In the genomic region with DNA sequence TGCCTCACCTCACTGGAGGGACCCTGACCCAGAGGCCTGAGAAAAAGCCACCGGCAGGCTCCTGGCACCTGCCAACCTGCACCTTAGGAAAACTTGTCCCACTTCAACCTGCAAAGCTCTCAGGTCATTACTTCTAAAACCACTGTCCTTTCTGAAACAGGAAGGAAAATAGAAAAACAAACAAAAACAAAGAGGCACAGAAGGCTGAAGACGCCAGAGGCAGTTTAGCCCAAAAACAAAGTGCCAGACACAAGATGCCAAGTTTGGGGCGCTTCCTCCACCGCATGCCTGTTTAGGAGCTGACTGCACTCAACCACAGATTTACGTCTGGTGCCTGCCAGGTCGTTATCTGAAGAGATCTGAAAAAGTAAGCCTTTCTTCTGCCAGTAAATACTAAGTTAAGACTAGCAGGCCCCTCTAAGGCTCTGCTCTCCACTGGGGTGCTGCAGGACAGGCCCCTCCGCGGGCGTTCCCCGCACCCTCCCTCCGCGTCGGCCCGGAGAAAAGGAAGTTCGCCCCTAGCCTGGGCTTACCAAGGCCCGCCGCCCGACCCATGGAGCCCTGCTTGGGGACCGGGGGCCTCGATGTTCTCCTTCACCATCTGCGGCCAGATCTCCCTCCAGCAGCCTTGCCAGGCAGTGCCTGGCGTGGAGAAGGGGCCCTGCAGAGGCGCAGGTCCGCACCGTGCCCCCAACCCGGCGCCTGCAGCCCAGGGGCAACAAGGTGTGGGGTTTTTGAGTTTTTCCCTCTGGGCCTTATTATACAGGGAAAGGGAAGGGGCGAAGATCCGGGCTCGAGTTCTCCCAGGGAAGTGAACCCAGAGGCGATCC, we compare ENCODE assay signal across 9 cellular contexts. TPM values are rescaled to one million over a fixed set of nuclear protein-coding genes. Genes with fewer than 3 reads are reported as not detected.
DNase-seq lines count a peak whose midpoint lies in the region; ATAC-seq, FAIRE-seq and TF ChIP-seq lines count a peak whose summit lies in the region.
"Had no signal": no experiment of that assay in that cellular context is flagged by ENCODE, and none has a peak within 500 bp of the region (broad histone marks: within the 10 kb centered on the region; RNA-seq: fewer than 3 reads in every experiment).

No MANE protein-coding gene starts in this region.

- no peaks in the 10 kb centered on the region for H3K4me1 ChIP-seq in colonic mucosa
- H3K4me1 ChIP-seq in mononuclear cell (ENCODE audit: insufficient read depth, low read length), result peaks cover 11% of the 10 kb centered on the region

- intact Hi-C loops in CD14-positive monocyte (cut with micrococcal nuclease) (no loop called here), colonic mucosa (cut with DNase I) (no loop called here)

- no peaks in the 10 kb centered on the region for H3K36me3 ChIP-seq in colonic mucosa
- H3K36me3 ChIP-seq: neutrophil had no signal

- TF ChIP-seq CTCF in CD14-positive monocyte (IDR thresholded peaks at IDR 0.05), result no peak
- TF ChIP-seq CTCF in colonic mucosa (IDR thresholded peaks at IDR 0.05), result no peak

- H3K27ac ChIP-seq in colonic mucosa, result no peak overlapping the region
- H3K27ac ChIP-seq: neutrophil had no signal

- peak overlapping the region in 1 of 2 donors; percentile 24 for H3K9ac ChIP-seq in colonic mucosa (ENCODE audit: low read depth in 2 of 2, low read length in 2 of 2)

- H3K4me3 ChIP-seq in colonic mucosa (peak overlapping the region; percentile 74), mononuclear cell (ENCODE audit: low read length) (peak overlapping the region; percentile 44)

- H3K4me3 Mint-ChIP-seq in CD14-positive monocyte, result peak overlapping the region; percentile 58 to 68

- ATAC-seq in GM21515 (IDR thresholded peaks at IDR 0.05; ENCODE audit: unreplicated experiment), result peak; percentile 30

- peaks cover 8% of the 10 kb centered on the region for H3K4me1 Mint-ChIP-seq in CD14-positive monocyte

- DNase-seq in CD14-positive monocyte (ENCODE audit: low spot score) (no peak), RPMI7951 (ENCODE audit: low read depth) (peak; percentile 42), colonic mucosa (no peak), Ammon's horn (ENCODE audit: low spot score) (no peak), dermis blood vessel endothelial cell (no peak), RCC 7860 (ENCODE audit: low spot score) (no peak)

- H3K27me3 ChIP-seq in colonic mucosa, result no peaks in the 10 kb centered on the region
- peaks cover 26% of the 10 kb centered on the region for H3K27me3 ChIP-seq in mononuclear cell (ENCODE audit: insufficient read depth, low read length)

- peaks cover 0 to 5% (median 2%) of the 10 kb centered on the region in 7 donors for H3K9me3 Mint-ChIP-seq in CD14-positive monocyte

- H3K9me3 ChIP-seq in colonic mucosa (no peaks in the 10 kb centered on the region), mononuclear cell (ENCODE audit: low read depth, low read length) (no peaks in the 10 kb centered on the region)
- H3K9me3 ChIP-seq: neutrophil had no signal

- no peaks in the 10 kb centered on the region for H3K36me3 Mint-ChIP-seq in CD14-positive monocyte

- H3K27me3 Mint-ChIP-seq in CD14-positive monocyte (ENCODE audit: low read depth in 3 of 3), result peaks cover 18 to 47% (median 31%) of the 10 kb centered on the region in 3 donors

- no peak overlapping the region for H3K27ac Mint-ChIP-seq in CD14-positive monocyte

- FAIRE-seq in RCC 7860 (lab: Jason Lieb, UNC), result no peak

RNA-seq across cellular contexts. Expression of gene GOLGA8A, which starts 1.3 kb away (rescaled TPM):
- polyA plus RNA-seq in CD14-positive monocyte, result under 1 TPM in 1 of 2 donors, not detected in 1; 0.03 TPM
- 9.2 and 13.9 TPM in 2 replicates for total RNA-seq in RPMI7951 (2014; rRNA removed; shearing (Covaris generic))
- total RNA-seq in colonic mucosa (10 to 100 TPM; 10.8 to 24.2 TPM), mononuclear cell (59.4 TPM), dermis blood vessel endothelial cell (8.0 and 8.8 TPM in 2 replicates)
